1 cellular context compared by ENCODE assay signal in the genomic region with DNA sequence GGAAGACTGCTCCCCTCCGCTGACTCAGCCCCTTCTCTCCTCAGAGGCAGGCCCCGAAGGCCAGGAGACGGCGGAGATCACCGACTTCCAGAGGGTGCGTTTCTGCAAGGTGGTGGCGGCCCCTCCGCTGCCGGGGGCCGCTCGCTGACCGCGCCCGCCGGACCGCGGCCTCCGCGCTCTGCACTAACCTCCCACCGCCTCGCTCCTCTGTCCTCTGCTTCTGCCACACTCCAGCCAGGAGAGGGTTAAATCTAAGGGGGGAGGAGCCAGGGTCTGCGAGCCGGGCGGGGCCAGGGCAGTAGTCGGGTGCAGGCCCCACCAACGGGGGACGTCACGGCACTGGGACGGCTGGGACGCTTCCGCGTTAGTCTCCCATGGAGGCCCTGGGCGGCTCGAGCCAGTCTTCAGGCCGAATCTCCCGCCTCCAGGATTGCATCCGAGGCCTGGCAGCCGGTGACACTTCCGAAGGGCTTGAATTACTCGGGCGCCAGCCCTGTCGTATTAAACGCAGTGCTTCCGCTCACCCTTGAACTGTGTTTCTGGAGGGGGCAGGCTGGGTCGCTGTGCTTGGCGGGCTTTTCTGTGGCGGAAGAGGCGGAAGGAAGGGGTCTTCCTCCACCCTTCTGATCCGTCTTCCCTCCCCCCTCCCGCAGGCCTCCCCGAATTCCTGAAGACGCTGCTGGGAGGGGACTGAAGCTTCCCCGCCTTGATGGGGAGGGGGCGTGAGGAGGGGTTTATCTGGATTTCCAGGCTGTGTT.
TF ChIP-seq lines count a peak whose summit lies in the region.

No MANE protein-coding gene starts in this region.

TF ChIP-seq in HEK293, 187 proteins besides CTCF, POLR2A, EP300 and RAD21 (continued from another document and continues in another):
- TF ChIP-seq, protein P1, sequence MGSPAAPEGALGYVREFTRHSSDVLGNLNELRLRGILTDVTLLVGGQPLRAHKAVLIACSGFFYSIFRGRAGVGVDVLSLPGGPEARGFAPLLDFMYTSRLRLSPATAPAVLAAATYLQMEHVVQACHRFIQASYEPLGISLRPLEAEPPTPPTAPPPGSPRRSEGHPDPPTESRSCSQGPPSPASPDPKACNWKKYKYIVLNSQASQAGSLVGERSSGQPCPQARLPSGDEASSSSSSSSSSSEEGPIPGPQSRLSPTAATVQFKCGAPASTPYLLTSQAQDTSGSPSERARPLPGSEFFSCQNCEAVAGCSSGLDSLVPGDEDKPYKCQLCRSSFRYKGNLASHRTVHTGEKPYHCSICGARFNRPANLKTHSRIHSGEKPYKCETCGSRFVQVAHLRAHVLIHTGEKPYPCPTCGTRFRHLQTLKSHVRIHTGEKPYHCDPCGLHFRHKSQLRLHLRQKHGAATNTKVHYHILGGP (tag by site-specific recombination; IDR thresholded peaks at IDR 0.05), result no peak
- TF ChIP-seq ZNF302 (tag by site-specific recombination; IDR thresholded peaks at IDR 0.05; ENCODE audit: low read depth) (no peak), ZNF16 (tag by site-specific recombination; IDR thresholded peaks at IDR 0.05; ENCODE audit: low read depth) (no peak), SCRT2 (tag by site-specific recombination; IDR thresholded peaks at IDR 0.05) (no peak), ZNF610 (tag by site-specific recombination; IDR thresholded peaks at IDR 0.05; ENCODE audit: borderline replicate concordance) (no peak), ZNF239 (tag by site-specific recombination; IDR thresholded peaks at IDR 0.05) (no peak), ZNF335 (tag by site-specific recombination; conservative IDR thresholded peaks at IDR 0.05) (peak; percentile 94), ZNF433 (tag by site-specific recombination; IDR thresholded peaks at IDR 0.05; ENCODE audit: low read depth) (no peak), ATF2 (tag by site-specific recombination; IDR thresholded peaks at IDR 0.05; ENCODE audit: low read depth) (no peak), EGR2 (tag by site-specific recombination; IDR thresholded peaks at IDR 0.05; ENCODE audit: low read depth) (no peak), ZNF2 (tag by site-specific recombination; IDR thresholded peaks at IDR 0.05) (0 out of 2 replicates have a peak, but pooled peaks have one; percentile 35), ZNF473 (tag by site-specific recombination; IDR thresholded peaks at IDR 0.05) (no peak), IKZF3 (tag by site-specific recombination; IDR thresholded peaks at IDR 0.05) (no peak), HOXD13 (CRISPR knock-in tag; IDR thresholded peaks at IDR 0.05; ENCODE audit: borderline replicate concordance) (no peak), ZNF664 (tag by site-specific recombination; IDR thresholded peaks at IDR 0.05) (no peak), ZNF626 (tag by site-specific recombination; IDR thresholded peaks at IDR 0.05) (no peak), ZNF449 (tag by site-specific recombination; IDR thresholded peaks at IDR 0.05) (no peak; the same call in 1 of the 2 replicates), SP3 (tag by site-specific recombination; IDR thresholded peaks at IDR 0.05) (no peak), KLF7 (tag by site-specific recombination; IDR thresholded peaks at IDR 0.05; ENCODE audit: borderline replicate concordance) (0 out of 2 replicates have a peak, but pooled peaks have one; percentile 3), ZNF132 (tag by site-specific recombination; IDR thresholded peaks at IDR 0.05; ENCODE audit: borderline replicate concordance) (no peak), ZNF112 (tag by site-specific recombination; IDR thresholded peaks at IDR 0.05) (no peak), ZNF600 (tag by site-specific recombination; IDR thresholded peaks at IDR 0.05) (no peak), ZSCAN16 (tag by site-specific recombination; IDR thresholded peaks at IDR 0.05) (no peak), YY2 (tag by site-specific recombination; IDR thresholded peaks at IDR 0.05) (no peak), OVOL3 (tag by site-specific recombination; IDR thresholded peaks at IDR 0.05) (no peak), HOXA7 (CRISPR knock-in tag; IDR thresholded peaks at IDR 0.05; ENCODE audit: borderline replicate concordance) (no peak), FEZF1 (tag by site-specific recombination; IDR thresholded peaks at IDR 0.05) (no peak), ZNF211 (tag by site-specific recombination; IDR thresholded peaks at IDR 0.05; ENCODE audit: low read depth) (no peak), ZNF660 (tag by site-specific recombination; IDR thresholded peaks at IDR 0.05) (no peak; the same call in 1 of the 2 replicates), GLIS1 (tag by site-specific recombination; IDR thresholded peaks at IDR 0.05) (peak; percentile 70), ZBTB20 (tag by site-specific recombination; IDR thresholded peaks at IDR 0.05) (peak; percentile 64; the same call in 1 of the 2 replicates), ZNF654 (tag by site-specific recombination; IDR thresholded peaks at IDR 0.05; ENCODE audit: low read depth) (no peak), TRIM28 (IDR thresholded peaks at IDR 0.05; ENCODE audit: borderline replicate concordance, low read length) (0 out of 2 replicates have a peak, but pooled peaks have one; percentile 37), ZNF529 (tag by site-specific recombination; IDR thresholded peaks at IDR 0.05; ENCODE audit: insufficient replicate concordance) (no peak)
- TF ChIP-seq, protein P2, sequence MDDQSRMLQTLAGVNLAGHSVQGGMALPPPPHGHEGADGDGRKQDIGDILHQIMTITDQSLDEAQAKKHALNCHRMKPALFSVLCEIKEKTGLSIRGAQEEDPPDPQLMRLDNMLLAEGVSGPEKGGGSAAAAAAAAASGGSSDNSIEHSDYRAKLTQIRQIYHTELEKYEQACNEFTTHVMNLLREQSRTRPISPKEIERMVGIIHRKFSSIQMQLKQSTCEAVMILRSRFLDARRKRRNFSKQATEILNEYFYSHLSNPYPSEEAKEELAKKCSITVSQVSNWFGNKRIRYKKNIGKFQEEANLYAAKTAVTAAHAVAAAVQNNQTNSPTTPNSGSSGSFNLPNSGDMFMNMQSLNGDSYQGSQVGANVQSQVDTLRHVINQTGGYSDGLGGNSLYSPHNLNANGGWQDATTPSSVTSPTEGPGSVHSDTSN (CRISPR knock-in tag; IDR thresholded peaks at IDR 0.05), result no peak
- TF ChIP-seq, protein P3, sequence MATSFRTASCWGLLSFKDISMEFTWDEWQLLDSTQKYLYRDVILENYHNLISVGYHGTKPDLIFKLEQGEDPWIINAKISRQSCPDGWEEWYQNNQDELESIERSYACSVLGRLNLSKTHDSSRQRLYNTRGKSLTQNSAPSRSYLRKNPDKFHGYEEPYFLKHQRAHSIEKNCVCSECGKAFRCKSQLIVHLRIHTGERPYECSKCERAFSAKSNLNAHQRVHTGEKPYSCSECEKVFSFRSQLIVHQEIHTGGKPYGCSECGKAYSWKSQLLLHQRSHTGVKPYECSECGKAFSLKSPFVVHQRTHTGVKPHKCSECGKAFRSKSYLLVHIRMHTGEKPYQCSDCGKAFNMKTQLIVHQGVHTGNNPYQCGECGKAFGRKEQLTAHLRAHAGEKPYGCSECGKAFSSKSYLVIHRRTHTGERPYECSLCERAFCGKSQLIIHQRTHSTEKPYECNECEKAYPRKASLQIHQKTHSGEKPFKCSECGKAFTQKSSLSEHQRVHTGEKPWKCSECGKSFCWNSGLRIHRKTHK (tag by site-specific recombination; IDR thresholded peaks at IDR 0.05), result no peak
- TF ChIP-seq, protein P4, sequence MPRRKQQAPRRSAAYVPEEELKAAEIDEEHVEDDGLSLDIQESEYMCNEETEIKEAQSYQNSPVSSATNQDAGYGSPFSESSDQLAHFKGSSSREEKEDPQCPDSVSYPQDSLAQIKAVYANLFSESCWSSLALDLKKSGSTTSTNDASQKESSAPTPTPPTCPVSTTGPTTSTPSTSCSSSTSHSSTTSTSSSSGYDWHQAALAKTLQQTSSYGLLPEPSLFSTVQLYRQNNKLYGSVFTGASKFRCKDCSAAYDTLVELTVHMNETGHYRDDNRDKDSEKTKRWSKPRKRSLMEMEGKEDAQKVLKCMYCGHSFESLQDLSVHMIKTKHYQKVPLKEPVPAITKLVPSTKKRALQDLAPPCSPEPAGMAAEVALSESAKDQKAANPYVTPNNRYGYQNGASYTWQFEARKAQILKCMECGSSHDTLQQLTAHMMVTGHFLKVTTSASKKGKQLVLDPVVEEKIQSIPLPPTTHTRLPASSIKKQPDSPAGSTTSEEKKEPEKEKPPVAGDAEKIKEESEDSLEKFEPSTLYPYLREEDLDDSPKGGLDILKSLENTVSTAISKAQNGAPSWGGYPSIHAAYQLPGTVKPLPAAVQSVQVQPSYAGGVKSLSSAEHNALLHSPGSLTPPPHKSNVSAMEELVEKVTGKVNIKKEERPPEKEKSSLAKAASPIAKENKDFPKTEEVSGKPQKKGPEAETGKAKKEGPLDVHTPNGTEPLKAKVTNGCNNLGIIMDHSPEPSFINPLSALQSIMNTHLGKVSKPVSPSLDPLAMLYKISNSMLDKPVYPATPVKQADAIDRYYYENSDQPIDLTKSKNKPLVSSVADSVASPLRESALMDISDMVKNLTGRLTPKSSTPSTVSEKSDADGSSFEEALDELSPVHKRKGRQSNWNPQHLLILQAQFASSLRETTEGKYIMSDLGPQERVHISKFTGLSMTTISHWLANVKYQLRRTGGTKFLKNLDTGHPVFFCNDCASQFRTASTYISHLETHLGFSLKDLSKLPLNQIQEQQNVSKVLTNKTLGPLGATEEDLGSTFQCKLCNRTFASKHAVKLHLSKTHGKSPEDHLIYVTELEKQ (tag by site-specific recombination; IDR thresholded peaks at IDR 0.05; ENCODE audit: borderline replicate concordance), result no peak
- TF ChIP-seq, protein P5, sequence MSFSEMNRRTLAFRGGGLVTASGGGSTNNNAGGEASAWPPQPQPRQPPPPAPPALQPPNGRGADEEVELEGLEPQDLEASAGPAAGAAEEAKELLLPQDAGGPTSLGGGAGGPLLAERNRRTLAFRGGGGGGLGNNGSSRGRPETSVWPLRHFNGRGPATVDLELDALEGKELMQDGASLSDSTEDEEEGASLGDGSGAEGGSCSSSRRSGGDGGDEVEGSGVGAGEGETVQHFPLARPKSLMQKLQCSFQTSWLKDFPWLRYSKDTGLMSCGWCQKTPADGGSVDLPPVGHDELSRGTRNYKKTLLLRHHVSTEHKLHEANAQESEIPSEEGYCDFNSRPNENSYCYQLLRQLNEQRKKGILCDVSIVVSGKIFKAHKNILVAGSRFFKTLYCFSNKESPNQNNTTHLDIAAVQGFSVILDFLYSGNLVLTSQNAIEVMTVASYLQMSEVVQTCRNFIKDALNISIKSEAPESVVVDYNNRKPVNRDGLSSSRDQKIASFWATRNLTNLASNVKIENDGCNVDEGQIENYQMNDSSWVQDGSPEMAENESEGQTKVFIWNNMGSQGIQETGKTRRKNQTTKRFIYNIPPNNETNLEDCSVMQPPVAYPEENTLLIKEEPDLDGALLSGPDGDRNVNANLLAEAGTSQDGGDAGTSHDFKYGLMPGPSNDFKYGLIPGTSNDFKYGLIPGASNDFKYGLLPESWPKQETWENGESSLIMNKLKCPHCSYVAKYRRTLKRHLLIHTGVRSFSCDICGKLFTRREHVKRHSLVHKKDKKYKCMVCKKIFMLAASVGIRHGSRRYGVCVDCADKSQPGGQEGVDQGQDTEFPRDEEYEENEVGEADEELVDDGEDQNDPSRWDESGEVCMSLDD (tag by site-specific recombination; IDR thresholded peaks at IDR 0.05), result peak; percentile 54
- TF ChIP-seq, protein P6, sequence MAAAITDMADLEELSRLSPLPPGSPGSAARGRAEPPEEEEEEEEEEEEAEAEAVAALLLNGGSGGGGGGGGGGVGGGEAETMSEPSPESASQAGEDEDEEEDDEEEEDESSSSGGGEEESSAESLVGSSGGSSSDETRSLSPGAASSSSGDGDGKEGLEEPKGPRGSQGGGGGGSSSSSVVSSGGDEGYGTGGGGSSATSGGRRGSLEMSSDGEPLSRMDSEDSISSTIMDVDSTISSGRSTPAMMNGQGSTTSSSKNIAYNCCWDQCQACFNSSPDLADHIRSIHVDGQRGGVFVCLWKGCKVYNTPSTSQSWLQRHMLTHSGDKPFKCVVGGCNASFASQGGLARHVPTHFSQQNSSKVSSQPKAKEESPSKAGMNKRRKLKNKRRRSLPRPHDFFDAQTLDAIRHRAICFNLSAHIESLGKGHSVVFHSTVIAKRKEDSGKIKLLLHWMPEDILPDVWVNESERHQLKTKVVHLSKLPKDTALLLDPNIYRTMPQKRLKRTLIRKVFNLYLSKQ (tag by site-specific recombination; IDR thresholded peaks at IDR 0.05; ENCODE audit: borderline replicate concordance), result no peak
- TF ChIP-seq, protein P7, sequence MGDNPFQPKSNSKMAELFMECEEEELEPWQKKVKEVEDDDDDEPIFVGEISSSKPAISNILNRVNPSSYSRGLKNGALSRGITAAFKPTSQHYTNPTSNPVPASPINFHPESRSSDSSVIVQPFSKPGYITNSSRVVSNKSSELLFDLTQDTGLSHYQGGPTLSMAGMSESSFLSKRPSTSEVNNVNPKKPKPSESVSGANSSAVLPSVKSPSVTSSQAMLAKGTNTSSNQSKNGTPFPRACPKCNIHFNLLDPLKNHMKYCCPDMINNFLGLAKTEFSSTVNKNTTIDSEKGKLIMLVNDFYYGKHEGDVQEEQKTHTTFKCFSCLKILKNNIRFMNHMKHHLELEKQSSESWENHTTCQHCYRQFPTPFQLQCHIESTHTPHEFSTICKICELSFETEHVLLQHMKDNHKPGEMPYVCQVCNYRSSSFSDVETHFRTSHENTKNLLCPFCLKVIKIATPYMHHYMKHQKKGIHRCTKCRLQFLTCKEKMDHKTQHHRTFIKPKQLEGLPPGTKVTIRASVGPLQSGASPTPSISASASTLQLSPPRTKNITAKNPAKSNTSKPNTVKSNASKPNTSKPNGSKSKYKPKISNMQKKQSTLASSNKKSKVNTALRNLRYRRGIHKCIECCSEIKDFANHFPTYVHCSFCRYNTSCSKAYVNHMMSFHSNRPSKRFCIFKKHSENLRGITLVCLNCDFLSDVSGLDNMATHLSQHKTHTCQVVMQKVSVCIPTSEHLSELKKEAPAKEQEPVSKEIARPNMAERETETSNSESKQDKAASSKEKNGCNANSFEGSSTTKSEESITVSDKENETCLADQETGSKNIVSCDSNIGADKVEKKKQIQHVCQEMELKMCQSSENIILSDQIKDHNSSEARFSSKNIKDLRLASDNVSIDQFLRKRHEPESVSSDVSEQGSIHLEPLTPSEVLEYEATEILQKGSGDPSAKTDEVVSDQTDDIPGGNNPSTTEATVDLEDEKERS (tag by site-specific recombination; IDR thresholded peaks at IDR 0.05), result no peak
